In the genomic region with DNA sequence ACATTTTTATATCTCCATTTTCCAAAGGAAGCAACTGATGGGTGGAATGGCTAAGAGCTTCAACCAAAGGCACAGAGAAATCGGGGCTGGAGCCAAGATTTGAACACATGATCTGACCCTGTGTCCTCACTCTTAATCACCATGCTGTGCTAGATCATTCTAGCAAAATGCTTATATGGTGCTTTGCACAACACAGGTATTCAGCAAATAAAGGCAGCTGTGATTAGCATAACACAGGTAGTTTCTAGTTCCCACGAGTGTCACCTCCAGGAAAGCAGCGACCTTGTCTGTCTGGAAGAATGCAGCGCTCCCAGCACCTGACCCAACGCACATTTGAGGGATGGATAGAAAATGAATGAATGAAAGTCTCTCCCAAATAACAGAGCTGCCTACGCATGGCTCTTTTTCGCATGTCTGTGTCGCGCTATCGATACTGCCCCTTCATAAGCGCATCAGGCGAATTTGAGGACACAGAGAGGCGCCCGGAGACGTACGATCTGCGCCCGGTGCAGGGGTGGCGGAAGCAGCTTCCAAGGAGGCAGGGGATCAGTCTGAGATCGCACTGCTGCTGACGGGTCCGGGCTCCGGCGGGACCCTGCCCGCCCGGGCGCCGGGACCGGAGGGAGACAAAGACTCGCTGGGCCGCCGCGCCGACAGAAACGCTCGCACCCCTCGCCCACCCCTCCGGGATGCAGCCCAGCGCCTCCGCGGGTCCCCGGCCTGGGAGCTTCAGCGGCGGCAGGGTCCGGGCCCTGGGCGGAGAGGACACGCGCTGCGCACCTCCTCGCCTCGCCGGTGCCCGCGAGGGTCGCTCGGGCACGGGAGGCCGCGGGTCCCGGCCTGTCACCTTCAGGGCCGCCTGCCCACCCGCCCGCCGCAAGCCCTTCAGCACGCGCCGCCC, we compare ENCODE assay signal across 2 cellular contexts.
A peak's percentile ranks its signal among the peaks of the same experiment; 100 is the strongest.
TF ChIP-seq lines count a peak whose summit lies in the region.

No MANE protein-coding gene starts in this region.

TF ChIP-seq in HCT116, 20 proteins besides CTCF, POLR2A, EP300 and RAD21:
- TF ChIP-seq ZFX (IDR thresholded peaks at IDR 0.05): peak; percentile 87; the same call in 1 of the 2 replicates
- TF ChIP-seq MAX (IDR thresholded peaks at IDR 0.05): peak; percentile 29; the same call in 1 of the 2 replicates
- TF ChIP-seq POLR2AphosphoS5 (IDR thresholded peaks at IDR 0.05; ENCODE audit: low read depth, low read length): no peak
TF ChIP-seq in HCT116: peak in this region for 2.

TF ChIP-seq in K562, 482 proteins besides CTCF, POLR2A, EP300 and RAD21 (continues in another document):
- TF ChIP-seq JUN (IDR thresholded peaks at IDR 0.05; ENCODE audit: borderline replicate concordance, low read depth, low read length): no peak
- no peak for TF ChIP-seq JUN (CRISPR knock-in tag; IDR thresholded peaks at IDR 0.05; ENCODE audit: borderline replicate concordance)
- TF ChIP-seq SAP30 (IDR thresholded peaks at IDR 0.05; ENCODE audit: borderline replicate concordance, insufficient read depth, low read depth, low read length, poor library complexity, severe bottlenecking): peak; percentile 49
- no peak for TF ChIP-seq ERF (CRISPR knock-in tag; IDR thresholded peaks at IDR 0.05)
- TF ChIP-seq, protein P1, sequence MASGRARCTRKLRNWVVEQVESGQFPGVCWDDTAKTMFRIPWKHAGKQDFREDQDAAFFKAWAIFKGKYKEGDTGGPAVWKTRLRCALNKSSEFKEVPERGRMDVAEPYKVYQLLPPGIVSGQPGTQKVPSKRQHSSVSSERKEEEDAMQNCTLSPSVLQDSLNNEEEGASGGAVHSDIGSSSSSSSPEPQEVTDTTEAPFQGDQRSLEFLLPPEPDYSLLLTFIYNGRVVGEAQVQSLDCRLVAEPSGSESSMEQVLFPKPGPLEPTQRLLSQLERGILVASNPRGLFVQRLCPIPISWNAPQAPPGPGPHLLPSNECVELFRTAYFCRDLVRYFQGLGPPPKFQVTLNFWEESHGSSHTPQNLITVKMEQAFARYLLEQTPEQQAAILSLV (tag; IDR thresholded peaks at IDR 0.05): no peak
- TF ChIP-seq ZSCAN32 (CRISPR knock-in tag; IDR thresholded peaks at IDR 0.05): no peak
- TF ChIP-seq, protein P2, sequence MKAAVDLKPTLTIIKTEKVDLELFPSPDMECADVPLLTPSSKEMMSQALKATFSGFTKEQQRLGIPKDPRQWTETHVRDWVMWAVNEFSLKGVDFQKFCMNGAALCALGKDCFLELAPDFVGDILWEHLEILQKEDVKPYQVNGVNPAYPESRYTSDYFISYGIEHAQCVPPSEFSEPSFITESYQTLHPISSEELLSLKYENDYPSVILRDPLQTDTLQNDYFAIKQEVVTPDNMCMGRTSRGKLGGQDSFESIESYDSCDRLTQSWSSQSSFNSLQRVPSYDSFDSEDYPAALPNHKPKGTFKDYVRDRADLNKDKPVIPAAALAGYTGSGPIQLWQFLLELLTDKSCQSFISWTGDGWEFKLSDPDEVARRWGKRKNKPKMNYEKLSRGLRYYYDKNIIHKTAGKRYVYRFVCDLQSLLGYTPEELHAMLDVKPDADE (conservative IDR thresholded peaks at IDR 0.05; ENCODE audit: control insufficient read depth, low read depth, low read length): peak; percentile 24; the same call in 1 of the 2 replicates
- TF ChIP-seq RBM34 (IDR thresholded peaks at IDR 0.05; ENCODE audit: borderline replicate concordance, insufficient read depth, low read length): no peak
- TF ChIP-seq TEAD2 (tag; IDR thresholded peaks at IDR 0.05): no peak
- TF ChIP-seq CCNT2 (IDR thresholded peaks at IDR 0.05; ENCODE audit: borderline replicate concordance, extremely low read depth, insufficient read length, low read depth, low read length): no peak
- no peak for TF ChIP-seq ZNF408 (CRISPR knock-in tag; IDR thresholded peaks at IDR 0.05; ENCODE audit: low read depth)
- TF ChIP-seq RBM15 (IDR thresholded peaks at IDR 0.05; ENCODE audit: insufficient read depth, low read length): no peak
- TF ChIP-seq ZC3H11A (IDR thresholded peaks at IDR 0.05; ENCODE audit: low read depth, low read length): no peak
- TF ChIP-seq ZNF79 (CRISPR knock-in tag; IDR thresholded peaks at IDR 0.05; ENCODE audit: low read depth): no peak
- TF ChIP-seq, protein P3, sequence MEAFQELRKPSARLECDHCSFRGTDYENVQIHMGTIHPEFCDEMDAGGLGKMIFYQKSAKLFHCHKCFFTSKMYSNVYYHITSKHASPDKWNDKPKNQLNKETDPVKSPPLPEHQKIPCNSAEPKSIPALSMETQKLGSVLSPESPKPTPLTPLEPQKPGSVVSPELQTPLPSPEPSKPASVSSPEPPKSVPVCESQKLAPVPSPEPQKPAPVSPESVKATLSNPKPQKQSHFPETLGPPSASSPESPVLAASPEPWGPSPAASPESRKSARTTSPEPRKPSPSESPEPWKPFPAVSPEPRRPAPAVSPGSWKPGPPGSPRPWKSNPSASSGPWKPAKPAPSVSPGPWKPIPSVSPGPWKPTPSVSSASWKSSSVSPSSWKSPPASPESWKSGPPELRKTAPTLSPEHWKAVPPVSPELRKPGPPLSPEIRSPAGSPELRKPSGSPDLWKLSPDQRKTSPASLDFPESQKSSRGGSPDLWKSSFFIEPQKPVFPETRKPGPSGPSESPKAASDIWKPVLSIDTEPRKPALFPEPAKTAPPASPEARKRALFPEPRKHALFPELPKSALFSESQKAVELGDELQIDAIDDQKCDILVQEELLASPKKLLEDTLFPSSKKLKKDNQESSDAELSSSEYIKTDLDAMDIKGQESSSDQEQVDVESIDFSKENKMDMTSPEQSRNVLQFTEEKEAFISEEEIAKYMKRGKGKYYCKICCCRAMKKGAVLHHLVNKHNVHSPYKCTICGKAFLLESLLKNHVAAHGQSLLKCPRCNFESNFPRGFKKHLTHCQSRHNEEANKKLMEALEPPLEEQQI (IDR thresholded peaks at IDR 0.05): no peak
- no peak for TF ChIP-seq CREBBP (IDR thresholded peaks at IDR 0.05; ENCODE audit: low read depth, low read length)
- TF ChIP-seq ILF3 (IDR thresholded peaks at IDR 0.05; ENCODE audit: borderline replicate concordance): no peak
- peak; percentile 46; the same call in 1 of the 2 replicates for TF ChIP-seq NKRF (IDR thresholded peaks at IDR 0.05; ENCODE audit: borderline replicate concordance)
- TF ChIP-seq PCBP1 (IDR thresholded peaks at IDR 0.05; ENCODE audit: low read depth, low read length, poor library complexity, severe bottlenecking): peak; percentile 39
- TF ChIP-seq KLF16 (IDR thresholded peaks at IDR 0.05): no peak
- TF ChIP-seq ZNF133 (CRISPR knock-in tag; IDR thresholded peaks at IDR 0.05): no peak
- TF ChIP-seq SMC3 (conservative IDR thresholded peaks at IDR 0.05; ENCODE audit: insufficient read depth, low read depth, low read length): no peak
- TF ChIP-seq ZFP30 (CRISPR knock-in tag; IDR thresholded peaks at IDR 0.05; ENCODE audit: borderline replicate concordance): no peak
- no peak for TF ChIP-seq NCOA4 (IDR thresholded peaks at IDR 0.05; ENCODE audit: partially characterized antibody)
- TF ChIP-seq, protein P4, sequence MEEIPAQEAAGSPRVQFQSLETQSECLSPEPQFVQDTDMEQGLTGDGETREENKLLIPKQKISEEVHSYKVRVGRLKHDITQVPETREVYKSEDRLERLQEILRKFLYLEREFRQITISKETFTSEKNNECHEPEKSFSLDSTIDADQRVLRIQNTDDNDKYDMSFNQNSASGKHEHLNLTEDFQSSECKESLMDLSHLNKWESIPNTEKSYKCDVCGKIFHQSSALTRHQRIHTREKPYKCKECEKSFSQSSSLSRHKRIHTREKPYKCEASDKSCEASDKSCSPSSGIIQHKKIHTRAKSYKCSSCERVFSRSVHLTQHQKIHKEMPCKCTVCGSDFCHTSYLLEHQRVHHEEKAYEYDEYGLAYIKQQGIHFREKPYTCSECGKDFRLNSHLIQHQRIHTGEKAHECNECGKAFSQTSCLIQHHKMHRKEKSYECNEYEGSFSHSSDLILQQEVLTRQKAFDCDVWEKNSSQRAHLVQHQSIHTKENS (CRISPR knock-in tag; IDR thresholded peaks at IDR 0.05): no peak
- no peak for TF ChIP-seq IRF1 (CRISPR knock-in tag; IDR thresholded peaks at IDR 0.05; ENCODE audit: borderline replicate concordance)
- no peak for TF ChIP-seq IFI16 (CRISPR knock-in tag; IDR thresholded peaks at IDR 0.05)
- TF ChIP-seq ZNF134 (CRISPR knock-in tag; conservative IDR thresholded peaks at IDR 0.05): no peak
- no peak for TF ChIP-seq ZBTB49 (CRISPR knock-in tag; IDR thresholded peaks at IDR 0.05; ENCODE audit: borderline replicate concordance)
- no peak for TF ChIP-seq HMG20A (CRISPR knock-in tag; conservative IDR thresholded peaks at IDR 0.05)
- TF ChIP-seq RBBP5 (IDR thresholded peaks at IDR 0.05; ENCODE audit: borderline replicate concordance, insufficient read depth, low read length, poor library complexity, severe bottlenecking): peak; percentile 72
- TF ChIP-seq ZNF583 (CRISPR knock-in tag; IDR thresholded peaks at IDR 0.05): no peak
- no peak for TF ChIP-seq HDGF (IDR thresholded peaks at IDR 0.05)
- TF ChIP-seq THRB (CRISPR knock-in tag; conservative IDR thresholded peaks at IDR 0.05): no peak
- no peak for TF ChIP-seq ZNF76 (CRISPR knock-in tag; IDR thresholded peaks at IDR 0.05; ENCODE audit: borderline replicate concordance)
- TF ChIP-seq REST (CRISPR knock-in tag; IDR thresholded peaks at IDR 0.05; ENCODE audit: low read depth): no peak
- TF ChIP-seq, protein P5, sequence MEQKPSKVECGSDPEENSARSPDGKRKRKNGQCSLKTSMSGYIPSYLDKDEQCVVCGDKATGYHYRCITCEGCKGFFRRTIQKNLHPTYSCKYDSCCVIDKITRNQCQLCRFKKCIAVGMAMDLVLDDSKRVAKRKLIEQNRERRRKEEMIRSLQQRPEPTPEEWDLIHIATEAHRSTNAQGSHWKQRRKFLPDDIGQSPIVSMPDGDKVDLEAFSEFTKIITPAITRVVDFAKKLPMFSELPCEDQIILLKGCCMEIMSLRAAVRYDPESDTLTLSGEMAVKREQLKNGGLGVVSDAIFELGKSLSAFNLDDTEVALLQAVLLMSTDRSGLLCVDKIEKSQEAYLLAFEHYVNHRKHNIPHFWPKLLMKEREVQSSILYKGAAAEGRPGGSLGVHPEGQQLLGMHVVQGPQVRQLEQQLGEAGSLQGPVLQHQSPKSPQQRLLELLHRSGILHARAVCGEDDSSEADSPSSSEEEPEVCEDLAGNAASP (IDR thresholded peaks at IDR 0.05): no peak
